ENCODE assay signal across 11 cellular contexts in genomic region chr4:112206431-112206830, GRCh38.
"Had no signal": no experiment of that assay in that cellular context is flagged by ENCODE, and none has a peak within 500 bp of the region (broad histone marks: within the 10 kb centered on the region; RNA-seq: fewer than 3 reads in every experiment).

No MANE protein-coding gene starts in this region.

- ATAC-seq: activated naive CD4-positive, alpha-beta T cell treated with anti-CD3 and anti-CD28 coated beads, Interleukin-2, amount 50 U/mL, for 72 hours; effector memory CD8-positive, alpha-beta T cell; left ventricle myocardium superior; stimulated activated naive B cell treated with anti-CD40 and anti-IgM and Interleukin-4, amounts not matched to agents 10 μg/mL and 1 μg/mL and 100 μg/mL, for 72 hours; upper lobe of right lung had no signal

- H3K4me1 ChIP-seq: esophagus squamous epithelium, upper lobe of right lung had no signal

- H3K4me3 ChIP-seq: esophagus squamous epithelium, thoracic aorta, upper lobe of right lung had no signal

- H3K27me3 ChIP-seq: esophagus squamous epithelium, upper lobe of right lung had no signal

- H3K27ac ChIP-seq: esophagus squamous epithelium, thoracic aorta, upper lobe of right lung had no signal

- DNase-seq: activated CD4-positive, alpha-beta T cell treated with anti-CD3 and anti-CD28 coated beads, Interleukin-2, amount 50 U/mL, for 4 hours; activated gamma-delta T cell; effector memory CD8-positive, alpha-beta T cell; esophagus squamous epithelium; left ventricle myocardium superior; nephron progenitor cell; nucleus accumbens; stimulated activated naive B cell treated with anti-CD40 and anti-IgM and Interleukin-4, amounts not matched to agents 10 μg/mL and 1 μg/mL and 100 μg/mL, for 72 hours; upper lobe of right lung had no signal

- H3K9me3 ChIP-seq: esophagus squamous epithelium, thoracic aorta, upper lobe of right lung had no signal

- H3K36me3 ChIP-seq: esophagus squamous epithelium, thoracic aorta, upper lobe of right lung had no signal
